ENCODE assay signal across 24 cellular contexts in the genomic region with DNA sequence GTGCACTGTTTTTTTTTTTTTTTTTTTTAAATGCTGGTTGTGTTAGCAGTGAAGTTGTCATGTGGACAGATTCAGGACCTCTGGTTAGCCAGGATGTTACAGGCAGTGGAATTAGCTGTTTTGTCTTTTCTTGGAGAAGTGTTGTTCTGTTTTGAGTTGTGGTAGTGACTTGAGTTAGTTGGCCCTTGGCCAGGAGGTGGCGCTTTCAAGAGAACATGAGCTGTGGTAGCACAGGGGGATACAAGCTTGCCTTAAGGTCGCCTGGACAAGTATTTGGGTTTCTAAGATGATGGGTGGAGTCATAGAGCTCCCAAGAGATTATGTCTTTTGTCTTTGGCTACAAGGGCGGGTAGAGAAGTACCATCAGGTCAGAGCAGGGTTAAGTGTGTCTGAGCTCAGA. TPM values are rescaled to one million over a fixed set of nuclear protein-coding genes. Genes with fewer than 3 reads are reported as not detected.
DNase-seq lines count a peak whose midpoint lies in the region; ATAC-seq and TF ChIP-seq lines count a peak whose summit lies in the region.
"Had no signal": no experiment of that assay in that cellular context is flagged by ENCODE, and none has a peak within 500 bp of the region (broad histone marks: within the 10 kb centered on the region; RNA-seq: fewer than 3 reads in every experiment).

No MANE protein-coding gene starts in this region.

- intact Hi-C loops in OCI-LY7 (cut with micrococcal nuclease; ENCODE audit: unreplicated experiment), result no loop called here
- intact Hi-C loops in right cardiac atrium (cut with DNase I), result no loop called here

- peaks cover 5% of the 10 kb centered on the region for H3K27me3 Mint-ChIP-seq in chondrocyte (ENCODE audit: low read depth)

- H2AFZ ChIP-seq in OCI-LY7 (ENCODE audit: low read length), result no peak overlapping the region
- H2AFZ ChIP-seq: GM23248 had no signal

- no peaks in the 10 kb centered on the region for H3K79me2 ChIP-seq in OCI-LY7 (ENCODE audit: insufficient read depth, low read depth, low read length)

- in situ Hi-C loops in GM13977 (cut with MboI; ENCODE audit: low pct_unique_long_range_greater_than_20kb, low sequenced_read_pairs, unreplicated experiment), result no loop called here

- no peak overlapping the region for H3K4me3 Mint-ChIP-seq in chondrocyte (ENCODE audit: unreplicated experiment)
- H3K4me3 Mint-ChIP-seq: naive thymus-derived CD8-positive, alpha-beta T cell; stimulated activated memory B cell treated with anti-CD40 and anti-IgM and Interleukin-4, amounts not matched to agents 10 μg/mL and 1 μg/mL and 100 μg/mL, for 72 hours; T-helper 17 cell had no signal

- no peak overlapping the region for H3K4me2 ChIP-seq in OCI-LY7 (ENCODE audit: low read length)
- H3K4me2 ChIP-seq: BLaER1 treated with 17β-estradiol and CSF1 and Interleukin-3, amounts not matched to agents 10 nM and 100 nM had no signal

- H3K4me1 ChIP-seq in OCI-LY7 (ENCODE audit: insufficient read depth, low read length, poor library complexity, severe bottlenecking) (no peaks in the 10 kb centered on the region), right cardiac atrium (ENCODE audit: control insufficient read depth, insufficient read depth, low read length) (no peaks in the 10 kb centered on the region)
- H3K4me1 ChIP-seq: spleen, tibial nerve had no signal

- CTCF ChIA-PET in OCI-LY7 (lab: Charles Lee; ENCODE audit: unreplicated experiment), result no interaction called here

- H3K9me3 ChIP-seq in OCI-LY7 (ENCODE audit: low read length) (no peaks in the 10 kb centered on the region), right cardiac atrium (ENCODE audit: control insufficient read depth, low read length) (no peaks in the 10 kb centered on the region)
- H3K9me3 ChIP-seq: MG63 had no signal

- POLR2A ChIA-PET in OCI-LY7 (lab: Charles Lee), result interaction anchor here (0.7 kb wide), 1 partner anchor 196 kb away, joined by 3 read pairs; no protein-coding TSS in a partner anchor

- H3K4me1 Mint-ChIP-seq in chondrocyte (ENCODE audit: low read depth), result no peaks in the 10 kb centered on the region
- H3K4me1 Mint-ChIP-seq: naive thymus-derived CD8-positive, alpha-beta T cell; stimulated activated memory B cell treated with anti-CD40 and anti-IgM and Interleukin-4, amounts not matched to agents 10 μg/mL and 1 μg/mL and 100 μg/mL, for 72 hours; T-helper 17 cell had no signal

- TF ChIP-seq CTCF in GM13977 (IDR thresholded peaks at IDR 0.05; ENCODE audit: extremely low read depth, insufficient read depth, missing control alignments) (peak; percentile 7), OCI-LY7 (conservative IDR thresholded peaks at IDR 0.05; ENCODE audit: low read length) (peak; percentile 63), chondrocyte (IDR thresholded peaks at IDR 0.05) (no peak)

- H3K9me3 Mint-ChIP-seq in chondrocyte (ENCODE audit: low read depth), result peaks cover 27% of the 10 kb centered on the region

- ATAC-seq in HG02610 (IDR thresholded peaks at IDR 0.05; ENCODE audit: unreplicated experiment), result no peak
- ATAC-seq in HG02852 (IDR thresholded peaks at IDR 0.05; ENCODE audit: unreplicated experiment), result no peak
- no peak for ATAC-seq in right cardiac atrium
- ATAC-seq: naive thymus-derived CD8-positive, alpha-beta T cell; stimulated activated memory B cell treated with anti-CD40 and anti-IgM and Interleukin-4, amounts not matched to agents 10 μg/mL and 1 μg/mL and 100 μg/mL, for 72 hours; T-helper 17 cell had no signal

- WGBS in right cardiac atrium, result 42% methylated on average over 3 of the region's 3 CpGs

- no peaks in the 10 kb centered on the region for H3K36me3 ChIP-seq in OCI-LY7 (ENCODE audit: insufficient read depth, low read length)
- H3K36me3 ChIP-seq: BLaER1 treated with 17β-estradiol and CSF1 and Interleukin-3, amounts not matched to agents 10 nM and 100 nM; MG63; spleen; tibial nerve had no signal

- H3K27ac ChIP-seq in OCI-LY7 (ENCODE audit: low read depth, low read length, poor library complexity, severe bottlenecking) (no peak overlapping the region), right cardiac atrium (ENCODE audit: low read length) (no peak overlapping the region)
- H3K27ac ChIP-seq: BLaER1 treated with 17β-estradiol and CSF1 and Interleukin-3, amounts not matched to agents 10 nM and 100 nM; GM23248; spleen; tibial nerve had no signal

- DNase-seq in ELF-1 (ENCODE audit: low read depth, low spot score) (peak; percentile 43), GM13977 (ENCODE audit: low spot score) (no peak), OCI-LY7 (ENCODE audit: low spot score) (peak; percentile 19), iPS DF 19.7 (ENCODE audit: low read depth, low spot score) (peak; percentile 45), chondrocyte (ENCODE audit: low spot score) (no peak), right cardiac atrium (no peak)
- DNase-seq: activated CD4-positive, CD25-positive, alpha-beta regulatory T cell; activated gamma-delta T cell treated with Interleukin-2 at 50 U/mL for 16 hours; aorta; GM23248; MG63; naive thymus-derived CD8-positive, alpha-beta T cell; NCI-H2081 treated with DMSO at 0.1 percent for 48 hours; spleen; T-helper 17 cell had no signal

- H3K36me3 Mint-ChIP-seq in chondrocyte (ENCODE audit: low read depth), result no peaks in the 10 kb centered on the region

- no peaks in the 10 kb centered on the region for H4K20me1 ChIP-seq in OCI-LY7 (ENCODE audit: insufficient read depth, low read length)
- H4K20me1 ChIP-seq: BLaER1 treated with 17β-estradiol and CSF1 and Interleukin-3, amounts not matched to agents 10 nM and 100 nM had no signal

- no TSS peak for BruUV-seq in OCI-LY7 (replicated peaks; lab: Mats Ljungman, UMichigan)

- H3K9me2 ChIP-seq in OCI-LY7 (ENCODE audit: insufficient read depth, low read length), result no peaks in the 10 kb centered on the region

- no peak overlapping the region for H3K27ac Mint-ChIP-seq in chondrocyte (ENCODE audit: unreplicated experiment)
- H3K27ac Mint-ChIP-seq: stimulated activated memory B cell treated with anti-CD40 and anti-IgM and Interleukin-4, amounts not matched to agents 10 μg/mL and 1 μg/mL and 100 μg/mL, for 72 hours; T-helper 17 cell had no signal

- H3K4me3 ChIP-seq in OCI-LY7 (ENCODE audit: low read depth, low read length, poor library complexity, severe bottlenecking) (no peak overlapping the region), right cardiac atrium (ENCODE audit: low read length) (no peak overlapping the region)
- H3K4me3 ChIP-seq: BLaER1 treated with 17β-estradiol and CSF1 and Interleukin-3, amounts not matched to agents 10 nM and 100 nM; GM23248; lung; MG63; spleen; tibial nerve had no signal

- no peaks in the 10 kb centered on the region for H3K27me3 ChIP-seq in right cardiac atrium (ENCODE audit: control insufficient read depth, insufficient read depth)
- H3K27me3 ChIP-seq: BLaER1 treated with 17β-estradiol and CSF1 and Interleukin-3, amounts not matched to agents 10 nM and 100 nM; MG63; spleen; tibial nerve had no signal

RNA-seq across cellular contexts. Expression of gene CCDC198, which starts 33.3 kb away (rescaled TPM):
- not detected in 2 replicates for total RNA-seq in OCI-LY7 (2014; rRNA removed; shearing (Covaris generic))
- total RNA-seq in OCI-LY7 (2022) (not detected in 2 replicates), chondrocyte (0.13 TPM in 1 of 3 replicates, not detected in the others), right cardiac atrium (not detected)
- not detected for polyA plus RNA-seq in right cardiac atrium
- total RNA-seq: aorta; endothelial cell of umbilical vein; frontal cortex; GM23248; lung; naive thymus-derived CD8-positive, alpha-beta T cell; posterior vena cava; spleen; T-helper 17 cell had no signal
- polyA plus RNA-seq: aorta; endothelial cell of umbilical vein; GM23248; lung; naive thymus-derived CD8-positive, alpha-beta T cell; spleen had no signal

Comparison
In these comparisons a context has a peak if more than half of its experiments do, and no peak if none do; other contexts are left out.
1. DNase-seq: peak in ELF-1 (single experiment), OCI-LY7 (single experiment) and iPS DF 19.7 (single experiment); none in GM13977 (single experiment), chondrocyte (single experiment) and right cardiac atrium (0 of 3).